Comparison of ENCODE assay signal across 15 cellular contexts in the genomic region with DNA sequence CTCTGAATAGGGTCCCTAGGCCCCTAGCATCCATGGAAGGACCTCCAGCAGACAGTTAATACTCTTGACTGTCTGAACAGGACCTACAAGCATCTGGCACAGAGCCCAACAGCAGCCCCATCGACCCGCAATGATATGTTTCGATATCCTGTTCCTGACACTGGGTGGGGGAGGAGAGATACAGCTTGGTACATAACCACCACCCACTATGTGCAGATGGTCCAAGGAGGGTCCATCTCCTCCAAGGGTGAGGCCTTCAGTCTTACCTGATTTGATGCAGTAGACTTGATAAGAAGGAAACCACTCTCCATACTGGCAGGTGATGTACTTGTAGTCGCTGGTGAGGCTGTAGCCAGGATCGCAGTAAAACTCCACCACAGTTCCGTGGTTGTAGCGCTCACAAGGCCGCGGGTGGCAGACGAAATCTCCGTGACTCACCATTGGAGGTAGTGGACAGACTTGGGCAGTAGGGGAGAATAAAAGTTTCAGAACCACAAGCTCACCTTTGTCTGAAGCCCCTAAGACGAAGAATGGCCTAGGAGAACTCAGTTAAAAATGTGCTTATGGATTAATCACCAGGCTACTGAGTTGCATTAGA.
DNase-seq lines count a peak whose midpoint lies in the region; ATAC-seq and TF ChIP-seq lines count a peak whose summit lies in the region.
"Had no signal": no experiment of that assay in that cellular context is flagged by ENCODE, and none has a peak within 500 bp of the region (broad histone marks: within the 10 kb centered on the region; RNA-seq: fewer than 3 reads in every experiment).

No MANE protein-coding gene starts in this region.

- H3K27ac Mint-ChIP-seq in activated naive CD8-positive, alpha-beta T cell = peak overlapping the region; percentile 93
- H3K27ac Mint-ChIP-seq in activated naive CD8-positive, alpha-beta T cell treated with anti-CD3 and anti-CD28 coated beads for 36 hours = no peak overlapping the region
- H3K27ac Mint-ChIP-seq in activated CD8-positive, alpha-beta T cell treated with anti-CD3 and anti-CD28 coated beads for 36 hours = no peak overlapping the region

- H3K4me1 ChIP-seq in esophagus squamous epithelium = peaks cover 0 to 12% (median 11%) of the 10 kb centered on the region in 3 donors

- H3K27ac ChIP-seq in esophagus squamous epithelium = no peak overlapping the region

- TF ChIP-seq POLR2A in esophagus squamous epithelium (IDR thresholded peaks at IDR 0.05) = no peak

- TF ChIP-seq CTCF in activated CD8-positive, alpha-beta T cell treated with anti-CD3 and anti-CD28 coated beads for 36 hours (IDR thresholded peaks at IDR 0.05) = no peak
- no peak for TF ChIP-seq CTCF in esophagus squamous epithelium (IDR thresholded peaks at IDR 0.05)

- peaks cover 61% of the 10 kb centered on the region for H3K4me1 Mint-ChIP-seq in activated naive CD8-positive, alpha-beta T cell (ENCODE audit: low read depth)
- H3K4me1 Mint-ChIP-seq in activated naive CD8-positive, alpha-beta T cell treated with anti-CD3 and anti-CD28 coated beads for 36 hours = peaks cover 33% of the 10 kb centered on the region
- peaks cover 47% of the 10 kb centered on the region for H3K4me1 Mint-ChIP-seq in activated CD8-positive, alpha-beta T cell treated with anti-CD3 and anti-CD28 coated beads for 36 hours (ENCODE audit: low read depth)

- POLR2A ChIA-PET in activated CD8-positive, alpha-beta T cell treated with anti-CD3 and anti-CD28 coated beads for 36 hours (lab: Charles Lee) = interaction anchor here (0.6 to 1.2 kb wide), 3 partner anchors 39 to 1276 kb away, joined by 3 read pairs; no protein-coding TSS in a partner anchor

- H3K36me3 ChIP-seq in esophagus squamous epithelium = peaks cover 0 to 44% (median 0%) of the 10 kb centered on the region in 3 donors

- peaks cover 7% of the 10 kb centered on the region for H3K36me3 Mint-ChIP-seq in activated naive CD8-positive, alpha-beta T cell
- no peaks in the 10 kb centered on the region for H3K36me3 Mint-ChIP-seq in activated naive CD8-positive, alpha-beta T cell treated with anti-CD3 and anti-CD28 coated beads for 36 hours
- no peaks in the 10 kb centered on the region for H3K36me3 Mint-ChIP-seq in activated CD8-positive, alpha-beta T cell treated with anti-CD3 and anti-CD28 coated beads for 36 hours (ENCODE audit: low read depth)

- CTCF ChIA-PET in activated CD8-positive, alpha-beta T cell treated with anti-CD3 and anti-CD28 coated beads for 36 hours (lab: Charles Lee) = interaction anchor here (1.1 to 3.6 kb wide), 2 partner anchors 95 to 106 kb away, joined by 4 to 16 read pairs; no protein-coding TSS in a partner anchor

- H3K9me3 Mint-ChIP-seq in activated naive CD8-positive, alpha-beta T cell (ENCODE audit: low read depth) = no peaks in the 10 kb centered on the region
- no peaks in the 10 kb centered on the region for H3K9me3 Mint-ChIP-seq in activated naive CD8-positive, alpha-beta T cell treated with anti-CD3 and anti-CD28 coated beads for 36 hours
- H3K9me3 Mint-ChIP-seq in activated CD8-positive, alpha-beta T cell treated with anti-CD3 and anti-CD28 coated beads for 36 hours = no peaks in the 10 kb centered on the region

- H3K4me3 Mint-ChIP-seq in activated naive CD8-positive, alpha-beta T cell = peak overlapping the region; percentile 12
- H3K4me3 Mint-ChIP-seq in activated naive CD8-positive, alpha-beta T cell treated with anti-CD3 and anti-CD28 coated beads for 36 hours = no peak overlapping the region
- no peak overlapping the region for H3K4me3 Mint-ChIP-seq in activated CD8-positive, alpha-beta T cell treated with anti-CD3 and anti-CD28 coated beads for 36 hours

- H3K27me3 ChIP-seq in esophagus squamous epithelium = no peaks in the 10 kb centered on the region

- H3K27me3 Mint-ChIP-seq in activated naive CD8-positive, alpha-beta T cell = no peaks in the 10 kb centered on the region
- H3K27me3 Mint-ChIP-seq in activated naive CD8-positive, alpha-beta T cell treated with anti-CD3 and anti-CD28 coated beads for 36 hours = no peaks in the 10 kb centered on the region
- H3K27me3 Mint-ChIP-seq in activated CD8-positive, alpha-beta T cell treated with anti-CD3 and anti-CD28 coated beads for 36 hours = no peaks in the 10 kb centered on the region

- H3K9me3 ChIP-seq in esophagus squamous epithelium = no peaks in the 10 kb centered on the region

- intact Hi-C loops in activated CD8-positive, alpha-beta T cell treated with anti-CD3 and anti-CD28 coated beads for 36 hours (cut with micrococcal nuclease) = no loop called here
- intact Hi-C loops in esophagus squamous epithelium (cut with DNase I) = no loop called here

- H3K4me3 ChIP-seq in esophagus squamous epithelium = no peak overlapping the region

- no peak for ATAC-seq in activated CD8-positive, alpha-beta T cell treated with anti-CD3 and anti-CD28 coated beads for 36 hours
- ATAC-seq in left lobe of liver = no peak
- ATAC-seq in GM19328 (IDR thresholded peaks at IDR 0.05; ENCODE audit: unreplicated experiment) = no peak
- ATAC-seq: PC-3 had no signal

- DNase-seq in activated naive CD8-positive, alpha-beta T cell treated with anti-CD3 and anti-CD28 coated beads for 36 hours = no peak
- DNase-seq in activated CD8-positive, alpha-beta T cell treated with anti-CD3 and anti-CD28 coated beads for 36 hours = peak; percentile 16
- peak; percentile 30 for DNase-seq in left lobe of liver (ENCODE audit: low spot score)
- no peak for DNase-seq in SHP77 treated with DMSO at 0.1 percent for 48 hours (lab: John Stamatoyannopoulos, UW)
- DNase-seq in esophagus squamous epithelium (lab: John Stamatoyannopoulos, UW) = no peak
- no peak for DNase-seq in NCI-H146 treated with DMSO at 0.1 percent for 48 hours (lab: John Stamatoyannopoulos, UW; ENCODE audit: unreplicated experiment)
- DNase-seq: C1 segment of cervical spinal cord, DMS53, NCI-H1048, NCI-H1694 treated with DMSO at 0.1 percent for 48 hours, NCI-H345, NCI-H526 treated with DMSO at 0.1 percent for 48 hours had no signal

- WGBS in esophagus squamous epithelium, 2 donors = 90 to 94% methylated on average over 9 to 10 of the region's 12 CpGs

Comparison
In these comparisons a context has a peak if more than half of its experiments do, and no peak if none do; other contexts are left out.
1. DNase-seq: peak in activated CD8-positive, alpha-beta T cell treated with anti-CD3 and anti-CD28 coated beads for 36 hours (single experiment) and left lobe of liver (single experiment); none in activated naive CD8-positive, alpha-beta T cell treated with anti-CD3 and anti-CD28 coated beads for 36 hours (single experiment), SHP77 treated with DMSO at 0.1 percent for 48 hours (single experiment), esophagus squamous epithelium (single experiment) and NCI-H146 treated with DMSO at 0.1 percent for 48 hours (single experiment).